In the genomic region with DNA sequence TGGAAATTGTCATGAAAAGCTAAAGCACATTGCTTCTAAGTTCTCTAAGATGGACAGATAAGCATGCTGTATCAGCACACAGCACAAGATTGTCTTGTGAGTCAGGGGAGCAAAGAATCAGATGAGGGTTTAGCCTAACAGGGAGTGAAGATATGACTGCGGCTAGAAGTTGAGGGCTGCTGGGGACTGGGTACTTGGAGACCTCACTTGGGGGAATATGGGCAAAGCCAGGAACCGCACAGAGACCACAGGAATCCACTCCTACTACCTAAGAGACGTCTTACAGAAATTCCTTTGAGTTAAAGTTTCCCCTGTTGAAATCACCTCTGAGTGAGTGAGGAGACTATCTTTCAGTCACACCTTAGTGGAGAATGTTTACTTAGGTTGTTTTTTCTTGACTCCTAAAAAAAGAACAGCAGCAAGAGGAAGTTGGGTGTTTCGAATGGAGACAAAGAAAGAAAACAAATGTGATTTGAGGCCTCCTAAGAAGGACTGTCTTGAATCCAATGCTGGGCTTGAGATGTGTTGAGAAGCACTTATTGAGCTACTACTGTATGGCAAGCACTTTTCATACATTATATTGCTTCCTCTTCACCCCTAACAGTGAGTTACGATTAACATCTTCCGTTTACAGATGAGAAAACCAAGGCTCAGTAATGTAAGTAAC, we compare ENCODE assay signal across 8 cellular contexts.
A peak's percentile ranks its signal among the peaks of the same experiment; 100 is the strongest.
DNase-seq lines count a peak whose midpoint lies in the region; ATAC-seq and TF ChIP-seq lines count a peak whose summit lies in the region.
"Had no signal": no experiment of that assay in that cellular context is flagged by ENCODE, and none has a peak within 500 bp of the region (broad histone marks: within the 10 kb centered on the region; RNA-seq: fewer than 3 reads in every experiment).

No MANE protein-coding gene starts in this region.

- H2AK5ac ChIP-seq in mesendoderm (ENCODE audit: low read length), result no peak overlapping the region

- CTCF ChIA-PET in activated CD4-positive, alpha-beta memory T cell treated with anti-CD3 and anti-CD28 coated beads for 36 hours (lab: Charles Lee), result interaction anchor here (0.7 to 4.2 kb wide), 9 partner anchors 11 to 138 kb away, joined by 3 to 29 read pairs (median 4); no protein-coding TSS in a partner anchor

- peaks cover 7% of the 10 kb centered on the region for H3K36me3 Mint-ChIP-seq in activated CD4-positive, alpha-beta memory T cell treated with anti-CD3 and anti-CD28 coated beads for 36 hours

- peak overlapping the region; percentile 58 for H3K4me3 Mint-ChIP-seq in activated CD4-positive, alpha-beta memory T cell treated with anti-CD3 and anti-CD28 coated beads for 36 hours

- POLR2A ChIA-PET in activated CD4-positive, alpha-beta memory T cell treated with anti-CD3 and anti-CD28 coated beads for 36 hours (lab: Charles Lee), result interaction anchor here (0.5 to 5.3 kb wide), 8 partner anchors 8 to 98 kb away, joined by 3 to 33 read pairs (median 4); no protein-coding TSS in a partner anchor

- no peak overlapping the region for H2BK120ac ChIP-seq in mesendoderm (ENCODE audit: low read depth, low read length)

- peaks cover 98% of the 10 kb centered on the region for H3K4me1 Mint-ChIP-seq in activated CD4-positive, alpha-beta memory T cell treated with anti-CD3 and anti-CD28 coated beads for 36 hours (ENCODE audit: low read depth)

- no peaks in the 10 kb centered on the region for H3K27me3 ChIP-seq in mesendoderm (ENCODE audit: insufficient read depth, low read length, poor library complexity)
- H3K27me3 ChIP-seq in tibial artery, result no peaks in the 10 kb centered on the region

- no peak overlapping the region for H3K4me3 ChIP-seq in mesendoderm (ENCODE audit: low read length)
- no peak overlapping the region for H3K4me3 ChIP-seq in tibial artery
- H3K4me3 ChIP-seq: SK-N-MC had no signal

- DNase-seq in activated CD4-positive, alpha-beta memory T cell treated with anti-CD3 and anti-CD28 coated beads for 36 hours, result peak; percentile 86
- DNase-seq in mesendoderm (peak; percentile 29), superior temporal gyrus (ENCODE audit: extremely low spot score) (no peak), tibial artery (no peak)

- H3K9ac ChIP-seq in mesendoderm (ENCODE audit: low read length), result no peak overlapping the region

- no peaks in the 10 kb centered on the region for H3K79me2 ChIP-seq in mesendoderm (ENCODE audit: control insufficient read depth, insufficient read depth, low read length)

- ATAC-seq in GM19351 (IDR thresholded peaks at IDR 0.05; ENCODE audit: unreplicated experiment), result peak; percentile 31
- peak; percentile 23 for ATAC-seq in HG03280 (IDR thresholded peaks at IDR 0.05; ENCODE audit: unreplicated experiment)
- ATAC-seq in HG03521 (IDR thresholded peaks at IDR 0.05; ENCODE audit: unreplicated experiment), result no peak

- no peaks in the 10 kb centered on the region for H3K9me3 Mint-ChIP-seq in activated CD4-positive, alpha-beta memory T cell treated with anti-CD3 and anti-CD28 coated beads for 36 hours

- no peak overlapping the region for H4K5ac ChIP-seq in mesendoderm (ENCODE audit: low read length)

- no peak overlapping the region for H3K27ac ChIP-seq in mesendoderm (ENCODE audit: low read depth, low read length)
- peak overlapping the region in 1 of 2 donors; percentile 32 for H3K27ac ChIP-seq in tibial artery
- H3K27ac ChIP-seq: SK-N-MC had no signal

- no peak overlapping the region for H3K18ac ChIP-seq in mesendoderm (ENCODE audit: low read length)

- intact Hi-C loops in activated CD4-positive, alpha-beta memory T cell treated with anti-CD3 and anti-CD28 coated beads for 36 hours (cut with micrococcal nuclease), result loop anchor here (1.0 to 10.0 kb wide), 11 partner anchors 7 to 1675 kb away; partner anchors contain the start of genes MARS2 and PGAP1
- intact Hi-C loops in tibial artery (cut with DNase I; ENCODE audit: low total_unique reads), result no loop called here

- H4K8ac ChIP-seq in mesendoderm (ENCODE audit: low read depth, low read length), result no peak overlapping the region

- H3K36me3 ChIP-seq in mesendoderm (ENCODE audit: control insufficient read depth, insufficient read depth, low read length) (no peaks in the 10 kb centered on the region), tibial artery (no peaks in the 10 kb centered on the region)

- H3K27me3 Mint-ChIP-seq in activated CD4-positive, alpha-beta memory T cell treated with anti-CD3 and anti-CD28 coated beads for 36 hours, result no peaks in the 10 kb centered on the region

- WGBS in mesendoderm (ENCODE audit: extremely low coverage, insufficient coverage, low lambda C conversion rate), result no CpG with 5 or more reads among the region's 6 CpGs

- H3K4me2 ChIP-seq in mesendoderm (ENCODE audit: low read length), result no peak overlapping the region

- peak overlapping the region; percentile 94 for H3K27ac Mint-ChIP-seq in activated CD4-positive, alpha-beta memory T cell treated with anti-CD3 and anti-CD28 coated beads for 36 hours

- H3K56ac ChIP-seq in mesendoderm (ENCODE audit: low read length), result no peak overlapping the region

- no peaks in the 10 kb centered on the region for H3K79me1 ChIP-seq in mesendoderm (ENCODE audit: low read length)

- H3K4ac ChIP-seq in mesendoderm (ENCODE audit: low read depth, low read length), result no peak overlapping the region

- no peak overlapping the region for H2BK15ac ChIP-seq in mesendoderm (replicated peaks; ENCODE audit: low read depth)

- no peaks in the 10 kb centered on the region for H3K9me3 ChIP-seq in tibial artery

- H2BK5ac ChIP-seq in mesendoderm (ENCODE audit: low read length), result no peak overlapping the region

- no peak for TF ChIP-seq CTCF in tibial artery (IDR thresholded peaks at IDR 0.05)

- H3K4me1 ChIP-seq in mesendoderm (ENCODE audit: control insufficient read depth, low read depth, low read length) (no peaks in the 10 kb centered on the region), tibial artery (peaks cover 0 to 64% (median 28%) of the 10 kb centered on the region in 4 donors)

- H3K23ac ChIP-seq in mesendoderm (ENCODE audit: low read length), result no peak overlapping the region

Comparison
In these comparisons a context has a peak if more than half of its experiments do, and no peak if none do; other contexts are left out.
1. DNase-seq: peak in activated CD4-positive, alpha-beta memory T cell treated with anti-CD3 and anti-CD28 coated beads for 36 hours (single experiment) and mesendoderm (single experiment); none in superior temporal gyrus (single experiment) and tibial artery (0 of 2).